In genomic region chr16:50627419-50627818, GRCh38 we compare ENCODE assay signal across 8 cellular contexts. TPM values are rescaled to one million over a fixed set of nuclear protein-coding genes. Genes with fewer than 3 reads are reported as not detected.
DNase-seq lines count a peak whose midpoint lies in the region; TF ChIP-seq lines count a peak whose summit lies in the region.

No MANE protein-coding gene starts in this region.

- intact Hi-C loops in transverse colon (cut with DNase I; ENCODE audit: low total_unique reads) = loop anchor here (5.0 kb wide), 1 partner anchor 80 kb away; the partner anchor contains the start of gene NKD1

- H3K36me3 ChIP-seq in brain microvascular endothelial cell (replicated peaks) = no peaks in the 10 kb centered on the region
- no peaks in the 10 kb centered on the region for H3K36me3 ChIP-seq in transverse colon

- TF ChIP-seq CTCF in GM12875 (IDR thresholded peaks at IDR 0.05; ENCODE audit: borderline replicate concordance, insufficient read depth, low read depth, low read length) (peak; percentile 33; the same call in 1 of the 2 replicates), brain microvascular endothelial cell (IDR thresholded peaks at IDR 0.05; ENCODE audit: low read depth, low read length, missing control alignments) (peak; percentile 43), transverse colon (IDR thresholded peaks at IDR 0.05) (peak; percentile 12 to 40 (median 33))

- H3K4me1 ChIP-seq in transverse colon = peaks cover 0 to 15% (median 4%) of the 10 kb centered on the region in 4 donors

- H3K27ac ChIP-seq in brain microvascular endothelial cell (no peak overlapping the region), transverse colon (peak overlapping the region in 2 of 4 donors; percentile 10 to 50)

- 46% methylated on average over 10 of the region's 10 CpGs; no CpG with 5 or more reads in 1 of the 2 donors for WGBS in transverse colon (ENCODE audit: low coverage in 1 of 2), 2 donors

- in situ Hi-C loops in SK-MEL-5 (cut with HindIII; ENCODE audit: low pct_unique_long_range_greater_than_20kb, low sequenced_read_pairs) = no loop called here
- in situ Hi-C loops in brain microvascular endothelial cell (cut with HindIII; ENCODE audit: low pct_ligation_motif_present, low sequenced_read_pairs) = no loop called here
- in situ Hi-C loops in transverse colon (cut with MboI; ENCODE audit: low pct_ligation_motif_present in 1 of 4, low pct_unique_long_range_greater_than_20kb in 1 of 4, low sequenced_read_pairs in 3 of 4) = no loop called here

- H3K27me3 ChIP-seq in brain microvascular endothelial cell (replicated peaks) (no peaks in the 10 kb centered on the region), transverse colon (no peaks in the 10 kb centered on the region)

- no peak for TF ChIP-seq EP300 in transverse colon (IDR thresholded peaks at IDR 0.05; ENCODE audit: low read depth)

- H3K4me3 ChIP-seq in GM12875 (ENCODE audit: low read depth, low read length) = no peak overlapping the region
- no peak overlapping the region for H3K4me3 ChIP-seq in brain microvascular endothelial cell (ENCODE audit: low read depth, low read length)
- H3K4me3 ChIP-seq in transverse colon = no peak overlapping the region

- no peak for TF ChIP-seq POLR2A in transverse colon (IDR thresholded peaks at IDR 0.05)

- DNase-seq in SK-MEL-5 (ENCODE audit: low read depth, low spot score) (peak; percentile 6), brain microvascular endothelial cell (no peak), mucosa of gallbladder (ENCODE audit: low spot score) (peak; percentile 57), transverse colon (peak; percentile 48), superior temporal gyrus (ENCODE audit: extremely low spot score) (no peak), cortex of kidney (lab: John Stamatoyannopoulos, UW) (no peak), MV-4-11 (lab: John Stamatoyannopoulos, UW) (no peak)

- no peaks in the 10 kb centered on the region for H3K9me3 ChIP-seq in transverse colon

RNA-seq across cellular contexts. Expression of gene SNX20, which starts 53.7 kb away (rescaled TPM):
- not detected in 2 replicates for total RNA-seq in SK-MEL-5 (2014; rRNA removed; shearing (Covaris generic))
- polyA plus RNA-seq in SK-MEL-5 (2015; cell fraction: cytosol; rRNA removed) = not detected in 2 replicates
- polyA plus RNA-seq in SK-MEL-5 (2015; cell fraction: nucleus; rRNA removed) = not detected in 2 replicates
- 4.2 TPM for total RNA-seq in mucosa of gallbladder
- total RNA-seq in transverse colon = 1 to 10 TPM in 3 of 4 donors, under 1 TPM in 1; 0.20 to 4.3 (median 2.6) TPM

Comparison
In these comparisons a context has a peak if more than half of its experiments do, and no peak if none do; other contexts are left out.
1. DNase-seq: peak in SK-MEL-5 (single experiment), mucosa of gallbladder (single experiment) and transverse colon (single experiment); none in brain microvascular endothelial cell (single experiment), superior temporal gyrus (single experiment), cortex of kidney (single experiment) and MV-4-11 (single experiment).
2. Peak in every context shown above with its lines, with median percentiles within 50 percentile points of each other: CTCF ChIP-seq.